In the genomic region with DNA sequence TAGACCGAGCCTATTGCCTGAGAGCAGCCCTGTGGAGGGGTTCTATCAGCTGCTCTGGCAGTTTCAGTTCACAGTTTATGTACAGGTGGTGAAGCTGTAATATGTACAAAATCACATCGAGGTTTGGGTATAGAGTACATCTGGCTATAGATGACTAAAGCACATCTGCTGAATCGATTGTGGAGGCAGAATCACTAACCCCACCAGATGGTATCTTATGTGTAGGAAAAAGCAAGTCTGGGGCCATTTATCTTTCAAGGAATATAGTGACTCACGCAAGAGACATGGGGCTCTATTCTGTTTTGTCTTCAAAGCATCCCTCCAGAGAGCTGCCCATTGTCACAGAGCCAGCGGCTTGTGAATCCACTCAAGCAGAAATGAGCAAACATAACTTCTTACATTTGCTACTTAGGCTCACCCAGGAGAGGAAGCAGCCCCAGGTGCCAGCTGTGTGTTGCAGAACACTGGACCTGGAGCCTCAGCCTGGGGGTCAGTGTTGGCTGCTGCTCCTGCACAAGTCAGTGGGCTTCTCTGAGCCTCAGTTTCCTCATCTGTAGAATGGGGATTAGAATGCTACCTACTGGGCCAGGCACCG, we compare ENCODE assay signal across 8 cellular contexts. TPM values are rescaled to one million over a fixed set of nuclear protein-coding genes. Genes with fewer than 3 reads are reported as not detected.
DNase-seq lines count a peak whose midpoint lies in the region; ATAC-seq and TF ChIP-seq lines count a peak whose summit lies in the region.

No MANE protein-coding gene starts in this region.

- H3K4me3 ChIP-seq in AG09309 (ENCODE audit: control insufficient read depth, low read depth, low read length) (no peak overlapping the region), transverse colon (no peak overlapping the region)

- H3K9me3 ChIP-seq in transverse colon = no peaks in the 10 kb centered on the region

- no peak for TF ChIP-seq EP300 in transverse colon (IDR thresholded peaks at IDR 0.05; ENCODE audit: low read depth)

- H3K36me3 ChIP-seq in transverse colon = no peaks in the 10 kb centered on the region

- intact Hi-C loops in transverse colon (cut with DNase I; ENCODE audit: low total_unique reads) = no loop called here

- in situ Hi-C loops in transverse colon (cut with MboI; ENCODE audit: low pct_ligation_motif_present in 1 of 4, low pct_unique_long_range_greater_than_20kb in 1 of 4, low sequenced_read_pairs in 3 of 4) = no loop called here

- H3K27me3 ChIP-seq in transverse colon = no peaks in the 10 kb centered on the region

- WGBS in transverse colon (ENCODE audit: low coverage in 1 of 2), 2 donors = 49 to 59% methylated on average over 3 to 6 of the region's 6 CpGs

- DNase-seq in AG09309 (ENCODE audit: low read depth) (peak; percentile 67), NCI-H524 treated with DMSO at 0.1 percent for 48 hours (lab: John Stamatoyannopoulos, UW) (peak; percentile 60), glomerular visceral epithelial cell (ENCODE audit: extremely low spot score) (peak; percentile 88), transverse colon (no peak), HuH-7 (ENCODE audit: low spot score) (no peak), iPS-NIHi7 (ENCODE audit: extremely low spot score) (no peak)

- no peak for TF ChIP-seq CTCF in AG09309 (IDR thresholded peaks at IDR 0.05; ENCODE audit: control insufficient read depth, insufficient read depth, low read depth, low read length, missing control alignments)
- TF ChIP-seq CTCF in transverse colon (IDR thresholded peaks at IDR 0.05) = no peak

- no peak overlapping the region for H3K27ac ChIP-seq in transverse colon

- ATAC-seq in GM18519 (IDR thresholded peaks at IDR 0.05; ENCODE audit: low FRiP score, unreplicated experiment) (peak; percentile 63), HG02938 (IDR thresholded peaks at IDR 0.05; ENCODE audit: unreplicated experiment) (peak; percentile 81)

- no peak for TF ChIP-seq POLR2A in transverse colon (IDR thresholded peaks at IDR 0.05)

- no peaks in the 10 kb centered on the region for H3K4me1 ChIP-seq in transverse colon

RNA-seq across cellular contexts. Expression of a gene that starts 21.3 kb away (rescaled TPM):
- total RNA-seq in transverse colon = 10 to 100 TPM; 24.4 to 33.6 (median 27.7) TPM

RNA-seq across cellular contexts. Expression of a gene that starts 22.5 kb away (rescaled TPM):
- under 1 TPM in 1 of 4 donors, not detected in 3; 0.16 TPM for total RNA-seq in transverse colon

Comparison
In these comparisons a context has a peak if more than half of its experiments do, and no peak if none do; other contexts are left out.
1. DNase-seq: peak in AG09309 (single experiment), NCI-H524 treated with DMSO at 0.1 percent for 48 hours (single experiment) and glomerular visceral epithelial cell (single experiment); none in transverse colon (single experiment), HuH-7 (single experiment) and iPS-NIHi7 (single experiment).